28 cellular contexts compared by ENCODE assay signal in genomic region chr1:113265196-113265595, GRCh38.
"Had no signal": no experiment of that assay in that cellular context is flagged by ENCODE, and none has a peak within 500 bp of the region (broad histone marks: within the 10 kb centered on the region; RNA-seq: fewer than 3 reads in every experiment).

No MANE protein-coding gene starts in this region.

- H3K4me3 ChIP-seq: colonic mucosa, coronary artery, dorsolateral prefrontal cortex, esophagus muscularis mucosa, esophagus squamous epithelium, gastrocnemius medialis, gastroesophageal sphincter, heart left ventricle, heart right ventricle had no signal

- H3K36me3 ChIP-seq: colonic mucosa, esophagus muscularis mucosa, esophagus squamous epithelium, gastrocnemius medialis, gastroesophageal sphincter, heart left ventricle, heart right ventricle had no signal

- H3K4me1 ChIP-seq: colonic mucosa, esophagus muscularis mucosa, foreskin keratinocyte, gastrocnemius medialis, gastroesophageal sphincter, heart left ventricle, heart right ventricle had no signal

- H3K27ac ChIP-seq: colonic mucosa, coronary artery, epithelial cell of prostate, esophagus muscularis mucosa, esophagus squamous epithelium, foreskin keratinocyte, gastrocnemius medialis, gastroesophageal sphincter, heart left ventricle, heart right ventricle had no signal

- ATAC-seq: effector memory CD8-positive, alpha-beta T cell; esophagus mucosa; foreskin keratinocyte; gastrocnemius medialis; gastroesophageal sphincter; heart left ventricle; heart right ventricle had no signal

- DNase-seq: colonic mucosa; cortex of kidney; dermis blood vessel endothelial cell; dorsolateral prefrontal cortex; effector CD4-positive, alpha-beta T cell; effector CD8-positive, alpha-beta T cell; effector memory CD4-positive, alpha-beta T cell; effector memory CD8-positive, alpha-beta T cell; endodermal cell; erythroblast; esophagus squamous epithelium; foreskin fibroblast; foreskin keratinocyte; foreskin melanocyte; gastrocnemius medialis; glutamatergic neuron; head of caudate nucleus; heart left ventricle; heart right ventricle had no signal

- H3K27me3 ChIP-seq: colonic mucosa, gastrocnemius medialis, gastroesophageal sphincter, heart left ventricle had no signal

- FAIRE-seq: colon, endometrium, endothelial cell of umbilical vein, frontal cortex had no signal

- H3K9me3 ChIP-seq: colonic mucosa, esophagus muscularis mucosa, esophagus squamous epithelium, gastrocnemius medialis, gastroesophageal sphincter, heart left ventricle, heart right ventricle had no signal
